Comparison of ENCODE assay signal across 8 cellular contexts in the genomic region with DNA sequence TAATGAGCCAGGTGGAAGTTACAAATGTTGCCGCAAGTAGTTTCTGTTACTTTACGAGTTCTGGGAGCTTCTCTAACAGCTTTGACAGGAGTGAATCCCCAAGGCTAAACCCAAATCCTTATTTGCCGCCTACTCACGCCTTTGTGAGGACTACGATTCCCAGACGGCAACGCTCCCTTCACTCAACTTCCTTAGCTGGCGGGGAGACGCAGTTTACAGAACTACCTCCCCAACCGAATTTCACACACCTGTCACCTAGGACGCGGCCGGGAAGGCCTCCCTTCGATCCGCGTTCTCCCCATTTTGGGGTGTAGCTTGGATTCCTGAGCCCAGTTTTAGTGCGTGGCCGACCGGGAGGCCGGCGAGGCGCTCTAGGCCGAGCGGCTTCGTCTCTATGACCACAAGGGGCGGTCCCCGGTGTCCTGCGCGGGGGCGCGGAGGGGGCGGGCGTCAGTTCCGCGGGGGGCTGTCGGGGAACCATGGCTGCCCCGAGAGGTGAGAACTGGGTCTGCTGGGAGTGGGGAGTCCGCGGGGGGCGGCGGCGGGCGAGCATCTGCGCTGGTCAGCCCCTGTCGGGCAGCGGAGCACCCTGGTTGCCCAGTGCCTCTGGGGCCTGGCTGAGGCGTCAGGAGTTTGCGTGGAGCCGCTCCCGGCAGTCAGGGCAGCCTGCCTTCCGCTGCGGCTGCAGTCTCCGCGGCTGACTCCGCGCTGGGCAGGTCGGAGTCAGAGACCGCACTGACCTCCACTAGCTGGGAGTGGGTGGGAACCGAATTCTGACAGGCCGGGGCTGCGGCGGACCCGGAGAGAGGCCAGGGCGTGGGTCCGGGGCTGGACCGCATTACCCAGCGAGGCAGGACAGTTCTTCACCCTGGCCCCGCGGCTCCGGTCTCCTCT. TPM values are rescaled to one million over a fixed set of nuclear protein-coding genes. Genes with fewer than 3 reads are reported as not detected.
DNase-seq lines count a peak whose midpoint lies in the region; ATAC-seq and TF ChIP-seq lines count a peak whose summit lies in the region.

A gene with protein sequence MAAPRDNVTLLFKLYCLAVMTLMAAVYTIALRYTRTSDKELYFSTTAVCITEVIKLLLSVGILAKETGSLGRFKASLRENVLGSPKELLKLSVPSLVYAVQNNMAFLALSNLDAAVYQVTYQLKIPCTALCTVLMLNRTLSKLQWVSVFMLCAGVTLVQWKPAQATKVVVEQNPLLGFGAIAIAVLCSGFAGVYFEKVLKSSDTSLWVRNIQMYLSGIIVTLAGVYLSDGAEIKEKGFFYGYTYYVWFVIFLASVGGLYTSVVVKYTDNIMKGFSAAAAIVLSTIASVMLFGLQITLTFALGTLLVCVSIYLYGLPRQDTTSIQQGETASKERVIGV (plus strand): TSS at position 450 of the 894 bp plus-strand sequence. CDS start 30 bp downstream, at position 480.

- ATAC-seq in HG03175 (IDR thresholded peaks at IDR 0.05; ENCODE audit: unreplicated experiment) (peak; percentile 96), activated B cell treated with CpG ODN at 0.5 μM for 24 hours (ENCODE audit: low read depth) (peak; percentile 97)

- H3K27ac Mint-ChIP-seq in activated B cell treated with CpG ODN at 0.5 μM for 24 hours, result peak within 1 kb of the TSS; percentile 98

- POLR2A ChIA-PET in activated B cell treated with CpG ODN at 0.5 μM for 24 hours (lab: Charles Lee), result interaction anchor here (0.8 to 1.2 kb wide), 4 partner anchors 22 to 151 kb away, joined by 3 to 8 read pairs (median 3); a partner anchor contains a TSS

- intact Hi-C loops in activated B cell treated with CpG ODN at 0.5 μM for 24 hours (cut with micrococcal nuclease) (loop anchor here (1.0 to 10.0 kb wide), 11 partner anchors 22 to 1610 kb away; a partner anchor contains a TSS), spleen (cut with DNase I; ENCODE audit: low total_unique reads) (no loop called here)

- H3K27ac ChIP-seq in caudate nucleus (ENCODE audit: low read depth, low read length), result peak within 1 kb of the TSS; percentile 97
- peak within 1 kb of the TSS; percentile 87 to 97 (median 96) for H3K27ac ChIP-seq in spleen

- CTCF ChIA-PET in activated B cell treated with CpG ODN at 0.5 μM for 24 hours (lab: Charles Lee), result no interaction called here

- no peak for TF ChIP-seq CTCF in AG09309 (IDR thresholded peaks at IDR 0.05; ENCODE audit: control insufficient read depth, insufficient read depth, low read depth, low read length, missing control alignments)
- TF ChIP-seq CTCF in activated B cell treated with CpG ODN at 0.5 μM for 24 hours (IDR thresholded peaks at IDR 0.05), result no peak
- peak in 10 of 11 experiments; percentile 6 to 58 (median 47) for TF ChIP-seq CTCF in spleen (IDR thresholded peaks at IDR 0.05 in 8 of 11, conservative IDR thresholded peaks at IDR 0.05 in 3 of 11)

- peaks cover 0 to 4% (median 0%) of the 10 kb centered on the region in 7 donors for H3K27me3 ChIP-seq in spleen (replicated peaks in 1 of 7)

- peaks cover 6% of the 10 kb centered on the region for H3K27me3 Mint-ChIP-seq in activated B cell treated with CpG ODN at 0.5 μM for 24 hours

- H3K36me3 ChIP-seq in spleen, result peaks cover 0 to 7% (median 0%) of the 10 kb centered on the region in 6 donors

- TF ChIP-seq POLR2A in GM18951 (IDR thresholded peaks at IDR 0.05; ENCODE audit: extremely low read depth, insufficient read depth, insufficient read length) (peak; percentile 84), spleen (IDR thresholded peaks at IDR 0.05) (peak; percentile 22 to 35 (median 26))

- 0 to 1% (median 1%) methylated on average over 29 to 70 of the region's 70 CpGs for WGBS in spleen, 5 donors

- H3K4me3 Mint-ChIP-seq in activated B cell treated with CpG ODN at 0.5 μM for 24 hours, result peak within 1 kb of the TSS; percentile 97

- no peaks in the 10 kb centered on the region for H3K9me3 Mint-ChIP-seq in activated B cell treated with CpG ODN at 0.5 μM for 24 hours

- in situ Hi-C loops in GM18951 (cut with MboI; ENCODE audit: low sequenced_read_pairs, unreplicated experiment), result no loop called here

- H3K4me1 ChIP-seq in spleen, result peaks cover 8 to 44% (median 28%) of the 10 kb centered on the region in 6 donors

- H3K9me3 ChIP-seq in spleen, result no peaks in the 10 kb centered on the region

- H3K36me3 Mint-ChIP-seq in activated B cell treated with CpG ODN at 0.5 μM for 24 hours (ENCODE audit: low read depth), result peaks cover 4% of the 10 kb centered on the region

- peaks cover 12% of the 10 kb centered on the region for H3K4me1 Mint-ChIP-seq in activated B cell treated with CpG ODN at 0.5 μM for 24 hours

- H3K4me3 ChIP-seq in AG09309 (ENCODE audit: control insufficient read depth, low read depth, low read length) (peak within 1 kb of the TSS; percentile 85), spleen (peak within 1 kb of the TSS; percentile 53 to 99 (median 91))

- DNase-seq in AG09309 (ENCODE audit: low read depth) (peak; percentile 13), NCI-H2227 treated with DMSO at 0.1 percent for 48 hours (lab: John Stamatoyannopoulos, UW) (peak; percentile 82), activated B cell treated with CpG ODN at 0.5 μM for 24 hours (peak; percentile 88), caudate nucleus (lab: John Stamatoyannopoulos, UW) (peak; percentile 25 to 98 (median 85)), iris pigment epithelial cell (ENCODE audit: low read depth) (peak; percentile 79), spleen (peak; percentile 97)

RNA-seq across cellular contexts. Expression of the gene that starts here (rescaled TPM):
- total RNA-seq in activated B cell treated with CpG ODN at 0.5 μM for 24 hours (7.5 and 8.7 TPM in 2 replicates), spleen (10 to 100 TPM; 16.0 to 25.4 (median 19.7) TPM)
- 10 to 100 TPM; 13.3 to 16.8 (median 14.6) TPM for polyA plus RNA-seq in spleen

Comparison
In these comparisons a context has a peak if more than half of its experiments do, and no peak if none do; other contexts are left out.
1. Peak in every context shown above with its lines: DNase-seq, ATAC-seq, H3K4me3 ChIP-seq and H3K27ac ChIP-seq.
2. DNase-seq: peak in every context shown above with its lines; median percentile 97 in spleen; 88 in activated B cell treated with CpG ODN at 0.5 μM for 24 hours; 85 in caudate nucleus; 82 in NCI-H2227 treated with DMSO at 0.1 percent for 48 hours; 79 in iris pigment epithelial cell; 13 in AG09309.
3. CTCF ChIP-seq: peak in spleen (10 of 11); none in AG09309 (single experiment) and activated B cell treated with CpG ODN at 0.5 μM for 24 hours (single experiment).